10 cellular contexts compared by ENCODE assay signal in the genomic region with DNA sequence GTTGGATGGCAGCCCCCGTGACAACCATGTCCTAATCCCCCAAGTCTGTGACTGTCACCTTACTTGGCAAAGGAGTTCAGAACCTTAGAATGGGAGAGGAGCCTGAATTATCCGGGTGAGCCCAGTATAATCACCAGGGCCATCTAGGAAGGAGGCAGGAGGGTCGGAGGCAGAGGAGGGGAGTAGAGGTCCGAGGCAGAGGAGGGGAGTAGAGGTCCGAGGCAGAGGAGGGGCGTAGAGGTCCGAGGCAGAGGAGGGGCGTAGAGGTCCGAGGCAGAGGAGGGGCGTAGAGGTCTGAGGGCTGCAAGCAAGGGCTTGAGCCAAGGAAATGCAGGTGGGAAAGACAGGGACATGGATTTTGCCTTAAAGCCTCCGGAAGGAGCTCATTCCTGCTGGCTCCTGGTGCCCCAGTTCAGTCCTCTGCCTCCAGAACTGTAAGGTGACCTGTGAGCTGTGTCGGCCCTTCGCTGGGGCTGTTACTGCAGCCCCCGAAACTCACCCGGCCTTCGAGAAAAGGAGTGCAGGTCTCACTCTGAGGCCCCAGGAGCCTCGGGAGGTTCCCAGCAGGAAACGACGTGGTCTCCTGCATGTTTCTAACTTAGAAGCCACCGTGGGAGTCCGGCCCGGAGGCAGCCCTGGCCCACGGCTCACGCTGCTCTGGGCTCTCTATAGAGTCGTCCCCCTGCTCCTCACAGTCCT. TPM values are rescaled to one million over a fixed set of nuclear protein-coding genes. Genes with fewer than 3 reads are reported as not detected.
DNase-seq lines count a peak whose midpoint lies in the region; ATAC-seq and TF ChIP-seq lines count a peak whose summit lies in the region.
"Had no signal": no experiment of that assay in that cellular context is flagged by ENCODE, and none has a peak within 500 bp of the region (broad histone marks: within the 10 kb centered on the region; RNA-seq: fewer than 3 reads in every experiment).

No MANE protein-coding gene starts in this region.

- CTCF ChIA-PET in activated naive CD4-positive, alpha-beta T cell treated with anti-CD3 and anti-CD28 coated beads, Interleukin-2, amount 10 ng/mL, durations not matched to agents 7 days and 5 days (lab: Charles Lee), result interaction anchor here (0.9 to 1.6 kb wide), 3 partner anchors 9 to 121 kb away, joined by 3 to 4 read pairs (median 3); no protein-coding TSS in a partner anchor

- H3K36me3 ChIP-seq in mucosa of stomach (ENCODE audit: control insufficient read depth, insufficient read depth, low read length), result no peaks in the 10 kb centered on the region
- H3K36me3 ChIP-seq in upper lobe of right lung, result no peaks in the 10 kb centered on the region

- H3K4me1 Mint-ChIP-seq in activated naive CD4-positive, alpha-beta T cell treated with anti-CD3 and anti-CD28 coated beads, Interleukin-2, amount 10 ng/mL, durations not matched to agents 7 days and 5 days, result peaks cover 60% of the 10 kb centered on the region
- H3K4me1 Mint-ChIP-seq in effector memory CD8-positive, alpha-beta T cell (ENCODE audit: low read depth in 2 of 2), result peaks cover 25 to 29% of the 10 kb centered on the region in 2 donors

- DNase-seq in activated naive CD4-positive, alpha-beta T cell treated with anti-CD3 and anti-CD28 coated beads, Interleukin-2, amount 10 ng/mL, durations not matched to agents 7 days and 5 days, result no peak
- no peak for DNase-seq in activated naive CD4-positive, alpha-beta T cell treated with Interleukin-2 at 50 U/mL for 16 hours
- no peak for DNase-seq in caudate nucleus (lab: John Stamatoyannopoulos, UW)
- DNase-seq in upper lobe of right lung, result no peak
- no peak for DNase-seq in midbrain (lab: John Stamatoyannopoulos, UW)
- no peak for DNase-seq in effector memory CD8-positive, alpha-beta T cell
- DNase-seq: cerebellar nuclear complex, NCI-H187 had no signal

- peak overlapping the region; percentile 76 for H3K9ac ChIP-seq in mucosa of stomach (ENCODE audit: low read length)

- TF ChIP-seq CTCF in upper lobe of right lung (IDR thresholded peaks at IDR 0.05), result no peak

- H3K4me3 ChIP-seq in mucosa of stomach (ENCODE audit: low read length), result no peak overlapping the region
- no peak overlapping the region for H3K4me3 ChIP-seq in upper lobe of right lung

- H3K36me3 Mint-ChIP-seq in activated naive CD4-positive, alpha-beta T cell treated with anti-CD3 and anti-CD28 coated beads, Interleukin-2, amount 10 ng/mL, durations not matched to agents 7 days and 5 days, result no peaks in the 10 kb centered on the region
- H3K36me3 Mint-ChIP-seq in effector memory CD8-positive, alpha-beta T cell (ENCODE audit: insufficient read depth), result peaks cover 3% of the 10 kb centered on the region

- peaks cover 8% of the 10 kb centered on the region for H3K27me3 Mint-ChIP-seq in activated naive CD4-positive, alpha-beta T cell treated with anti-CD3 and anti-CD28 coated beads, Interleukin-2, amount 10 ng/mL, durations not matched to agents 7 days and 5 days
- H3K27me3 Mint-ChIP-seq in effector memory CD8-positive, alpha-beta T cell, result no peaks in the 10 kb centered on the region

- no peak overlapping the region for H3K4me3 Mint-ChIP-seq in activated naive CD4-positive, alpha-beta T cell treated with anti-CD3 and anti-CD28 coated beads, Interleukin-2, amount 10 ng/mL, durations not matched to agents 7 days and 5 days
- peak overlapping the region in 1 of 2 donors; percentile 35 for H3K4me3 Mint-ChIP-seq in effector memory CD8-positive, alpha-beta T cell

- peak overlapping the region; percentile 85 for H3K27ac ChIP-seq in caudate nucleus (ENCODE audit: low read depth, low read length)
- H3K27ac ChIP-seq in upper lobe of right lung, result peak overlapping the region; percentile 89

- H3K9me3 ChIP-seq in mucosa of stomach (ENCODE audit: control insufficient read depth, low read length) (no peaks in the 10 kb centered on the region), upper lobe of right lung (no peaks in the 10 kb centered on the region)

- H3K4me1 ChIP-seq in mucosa of stomach (ENCODE audit: control insufficient read depth, insufficient read depth, low read length), result peaks cover 57% of the 10 kb centered on the region
- peaks cover 50% of the 10 kb centered on the region for H3K4me1 ChIP-seq in upper lobe of right lung

- H3K27me3 ChIP-seq in mucosa of stomach (ENCODE audit: control insufficient read depth, insufficient read depth, low read length) (no peaks in the 10 kb centered on the region), upper lobe of right lung (no peaks in the 10 kb centered on the region)

- intact Hi-C loops in upper lobe of right lung (cut with DNase I), result no loop called here

- ATAC-seq in upper lobe of right lung (no peak), HG03342 (IDR thresholded peaks at IDR 0.05; ENCODE audit: unreplicated experiment) (no peak)
- no peak for ATAC-seq in effector memory CD8-positive, alpha-beta T cell (replicated peaks)

- H3K9me3 Mint-ChIP-seq in activated naive CD4-positive, alpha-beta T cell treated with anti-CD3 and anti-CD28 coated beads, Interleukin-2, amount 10 ng/mL, durations not matched to agents 7 days and 5 days, result no peaks in the 10 kb centered on the region
- H3K9me3 Mint-ChIP-seq in effector memory CD8-positive, alpha-beta T cell, result no peaks in the 10 kb centered on the region

- H3K27ac Mint-ChIP-seq in activated naive CD4-positive, alpha-beta T cell treated with anti-CD3 and anti-CD28 coated beads, Interleukin-2, amount 10 ng/mL, durations not matched to agents 7 days and 5 days, result peak overlapping the region; percentile 73
- peak overlapping the region in 1 of 2 donors; percentile 80 for H3K27ac Mint-ChIP-seq in effector memory CD8-positive, alpha-beta T cell

RNA-seq across cellular contexts. Expression of gene SLCO4A1, which starts 20.0 kb away (rescaled TPM):
- 63.3 TPM for total RNA-seq in upper lobe of right lung
